ENCODE assay signal across 12 cellular contexts in the genomic region with DNA sequence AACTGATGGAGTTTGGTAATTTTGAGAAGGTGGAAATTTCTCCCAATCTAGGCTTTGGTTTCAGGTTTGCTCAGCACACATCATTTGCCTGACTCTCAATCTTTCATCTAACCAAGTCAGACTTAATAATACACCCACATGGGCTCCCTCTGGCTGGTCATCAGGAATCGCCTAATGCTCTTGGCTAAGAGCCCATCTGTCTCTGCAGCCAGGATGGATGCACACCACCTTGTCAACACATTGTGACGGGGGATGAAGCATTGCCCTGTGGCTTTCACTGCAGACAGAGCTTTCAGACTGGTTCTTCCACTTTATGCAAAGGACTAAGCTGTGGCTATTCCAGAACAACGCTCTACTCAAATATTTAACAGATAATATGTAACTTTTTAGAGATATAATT. TPM values are rescaled to one million over a fixed set of nuclear protein-coding genes. Genes with fewer than 3 reads are reported as not detected.
DNase-seq lines count a peak whose midpoint lies in the region; ATAC-seq and TF ChIP-seq lines count a peak whose summit lies in the region.
"Had no signal": no experiment of that assay in that cellular context is flagged by ENCODE, and none has a peak within 500 bp of the region (broad histone marks: within the 10 kb centered on the region; RNA-seq: fewer than 3 reads in every experiment).

No MANE protein-coding gene starts in this region.

- no peak for TF ChIP-seq CTCF in body of pancreas (IDR thresholded peaks at IDR 0.05)
- TF ChIP-seq CTCF in parathyroid adenoma (IDR thresholded peaks at IDR 0.05) = no peak

- peak overlapping the region; percentile 30 for H3K4me2 ChIP-seq in parathyroid adenoma (ENCODE audit: low read length)

- no peaks in the 10 kb centered on the region for H3K79me2 ChIP-seq in parathyroid adenoma

- no peaks in the 10 kb centered on the region for H3K9me3 ChIP-seq in body of pancreas
- H3K9me3 ChIP-seq in parathyroid adenoma (ENCODE audit: control insufficient read depth, low read length) = no peaks in the 10 kb centered on the region
- H3K9me3 ChIP-seq: neutrophil, suprapubic skin had no signal

- no peaks in the 10 kb centered on the region for H3K27me3 ChIP-seq in body of pancreas
- no peaks in the 10 kb centered on the region for H3K27me3 ChIP-seq in parathyroid adenoma (ENCODE audit: control insufficient read depth, insufficient read depth, low read length)
- H3K27me3 ChIP-seq: suprapubic skin had no signal

- no peak overlapping the region for H2AFZ ChIP-seq in parathyroid adenoma

- 11 to 24% methylated on average over 3 of the region's 3 CpGs for WGBS in body of pancreas, 2 donors

- no peak overlapping the region for H3K9ac ChIP-seq in parathyroid adenoma

- no peak for TF ChIP-seq POLR2A in body of pancreas (IDR thresholded peaks at IDR 0.05)

- DNase-seq in NCI-H146 (lab: John Stamatoyannopoulos, UW) = peak; percentile 14
- DNase-seq in NCI-H146 treated with DMSO at 0.1 percent for 48 hours (lab: John Stamatoyannopoulos, UW; ENCODE audit: unreplicated experiment) = no peak
- DNase-seq in NCI-H524 (lab: John Stamatoyannopoulos, UW) = peak; percentile 48 to 79
- DNase-seq in body of pancreas = peak; percentile 16 to 56 (median 54)
- no peak for DNase-seq in LoVo (ENCODE audit: low spot score)
- DNase-seq in GOT3 (lab: John Stamatoyannopoulos, UW) = no peak
- DNase-seq: activated B cell treated with CpG ODN at 0.5 μM for 24 hours; stimulated activated CD4-positive, alpha-beta T cell treated with anti-CD3 and anti-CD28 coated beads, Interleukin-4, amount 100 ng/mL, for 1 hour had no signal

- peak; percentile 22 for ATAC-seq in body of pancreas
- no peak for ATAC-seq in GM19328 (IDR thresholded peaks at IDR 0.05; ENCODE audit: unreplicated experiment)

- H3K4me3 ChIP-seq in body of pancreas (no peak overlapping the region), parathyroid adenoma (ENCODE audit: low read depth, low read length) (no peak overlapping the region)
- H3K4me3 ChIP-seq: suprapubic skin had no signal

- H3K4me1 ChIP-seq in body of pancreas (peaks cover 13% of the 10 kb centered on the region), parathyroid adenoma (no peaks in the 10 kb centered on the region)

- H3K27ac ChIP-seq in body of pancreas (no peak overlapping the region), parathyroid adenoma (no peak overlapping the region)
- H3K27ac ChIP-seq: neutrophil, suprapubic skin had no signal

- H3K36me3 ChIP-seq in body of pancreas (replicated peaks in 1 of 2; ENCODE audit: insufficient read depth in 1 of 2, low read depth in 2 of 2) (no peaks in the 10 kb centered on the region), parathyroid adenoma (ENCODE audit: control insufficient read depth, insufficient read depth, low read length) (no peaks in the 10 kb centered on the region)
- H3K36me3 ChIP-seq: neutrophil, suprapubic skin had no signal

- intact Hi-C loops in body of pancreas (cut with DNase I) = no loop called here

RNA-seq across cellular contexts. Expression of a gene that starts 3.0 kb away (rescaled TPM):
- 10 to 100 TPM; 10.4 to 22.7 TPM for total RNA-seq in body of pancreas

Comparison
In these comparisons a context has a peak if more than half of its experiments do, and no peak if none do; other contexts are left out.
1. DNase-seq: peak in NCI-H146 (single experiment), NCI-H524 (2 of 2) and body of pancreas (4 of 4); none in NCI-H146 treated with DMSO at 0.1 percent for 48 hours (single experiment), LoVo (single experiment) and GOT3 (single experiment).